Comparison of ENCODE assay signal across 23 cellular contexts in the genomic region with DNA sequence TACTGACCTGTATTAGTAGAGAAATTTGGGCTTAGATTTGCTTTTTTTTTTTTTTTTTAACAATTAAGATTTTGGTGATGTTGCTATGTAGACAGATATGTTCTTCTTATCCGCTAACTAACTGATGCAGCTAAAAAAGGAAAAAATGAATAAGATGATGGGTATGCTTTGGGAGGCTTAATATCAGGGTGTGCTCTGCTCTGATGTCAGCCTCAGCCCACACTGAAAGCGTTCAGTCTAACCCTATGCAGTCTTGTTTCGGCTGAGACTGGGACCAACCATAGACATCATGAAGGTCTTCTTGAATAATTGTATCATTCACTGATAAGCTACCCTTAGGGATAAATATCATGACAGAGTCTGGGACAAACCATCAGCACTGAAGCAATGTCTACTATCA. TPM values are rescaled to one million over a fixed set of nuclear protein-coding genes. Genes with fewer than 3 reads are reported as not detected.
"Had no signal": no experiment of that assay in that cellular context is flagged by ENCODE, and none has a peak within 500 bp of the region (broad histone marks: within the 10 kb centered on the region; RNA-seq: fewer than 3 reads in every experiment).

No MANE protein-coding gene starts in this region.

- H2AFZ ChIP-seq: parathyroid adenoma had no signal

- H3K9me3 Mint-ChIP-seq: nephron progenitor cell had no signal

- H3K79me2 ChIP-seq: parathyroid adenoma had no signal

- ATAC-seq: left ventricle myocardium superior; naive thymus-derived CD4-positive, alpha-beta T cell; psoas muscle; sciatic nerve had no signal

- H3K4me3 ChIP-seq: dorsolateral prefrontal cortex, lung, psoas muscle, skin epidermis had no signal

- H3K27ac Mint-ChIP-seq: naive thymus-derived CD4-positive, alpha-beta T cell; nephron progenitor cell had no signal

- H3K9ac ChIP-seq: parathyroid adenoma had no signal

- H3K4me3 Mint-ChIP-seq: naive thymus-derived CD4-positive, alpha-beta T cell; nephron progenitor cell; type B pancreatic cell had no signal

- H3K4me1 ChIP-seq: parathyroid adenoma, psoas muscle had no signal

- H3K36me3 Mint-ChIP-seq: naive thymus-derived CD4-positive, alpha-beta T cell; type B pancreatic cell had no signal

- H3K4me1 Mint-ChIP-seq: naive thymus-derived CD4-positive, alpha-beta T cell had no signal

- H3K27me3 Mint-ChIP-seq: type B pancreatic cell had no signal

- H3K27ac ChIP-seq: dorsolateral prefrontal cortex, parathyroid adenoma, psoas muscle, skin epidermis had no signal

- FAIRE-seq: urothelium cell line had no signal

- DNase-seq: cortex of kidney; dorsolateral prefrontal cortex; effector CD8-positive, alpha-beta T cell; foreskin melanocyte; head of caudate nucleus; hippocampal formation; left colon; left ventricle myocardium superior; mesenchymal stem cell; midbrain; naive thymus-derived CD4-positive, alpha-beta T cell; nephron progenitor cell; psoas muscle; retina; stimulated activated CD4-positive, alpha-beta T cell treated with anti-CD3 and anti-CD28 coated beads, Interleukin-2, amount 100 ng/mL, for 24 hours; stimulated activated CD4-positive, alpha-beta T cell treated with anti-CD3 and anti-CD28 coated beads, Interleukin-4, amount 100 ng/mL, for 4 hours; stimulated activated naive CD4-positive, alpha-beta T cell had no signal

- H3K9me3 ChIP-seq: psoas muscle had no signal

RNA-seq across cellular contexts. Expression of gene CCN2, which starts 6.9 kb away (rescaled TPM):
- total RNA-seq: naive thymus-derived CD4-positive, alpha-beta T cell had no signal
- polyA plus RNA-seq: naive thymus-derived CD4-positive, alpha-beta T cell had no signal
